Comparison of ENCODE assay signal across 8 cellular contexts in genomic region chr7:14691597-14692203, GRCh38.
DNase-seq lines count a peak whose midpoint lies in the region; FAIRE-seq and TF ChIP-seq lines count a peak whose summit lies in the region.

No MANE protein-coding gene starts in this region.

- FAIRE-seq in GM18507 (lab: Jason Lieb, UNC): peak; percentile 62

- peaks cover 2 to 15% (median 6%) of the 10 kb centered on the region in 4 donors for H3K4me1 ChIP-seq in liver (ENCODE audit: control insufficient read depth in 4 of 4, insufficient read depth in 4 of 4, low read length in 3 of 4)

- WGBS in liver: 3% methylated on average over 3 of the region's 3 CpGs

- no peaks in the 10 kb centered on the region for H3K36me3 ChIP-seq in WERI-Rb-1
- H3K36me3 ChIP-seq in liver (ENCODE audit: control insufficient read depth in 4 of 4, insufficient read depth in 3 of 4, low read depth in 1 of 4, low read length in 3 of 4): no peaks in the 10 kb centered on the region

- H3K9me3 ChIP-seq in WERI-Rb-1 (ENCODE audit: severe bottlenecking) (no peaks in the 10 kb centered on the region), liver (ENCODE audit: control insufficient read depth in 4 of 4, low read length in 3 of 4) (no peaks in the 10 kb centered on the region)

- peak; percentile 82 for TF ChIP-seq RAD21 in liver (IDR thresholded peaks at IDR 0.05)

- H3K4me3 ChIP-seq in WERI-Rb-1 (ENCODE audit: low read depth, low read length) (no peak overlapping the region), liver (ENCODE audit: low read depth in 1 of 3, low read length in 3 of 3) (no peak overlapping the region)

- no peak overlapping the region for H3K9ac ChIP-seq in liver (ENCODE audit: low read depth in 1 of 2, low read length in 2 of 2)

- H3K27ac ChIP-seq in WERI-Rb-1 (no peak overlapping the region), liver (ENCODE audit: low read depth in 1 of 2, low read length in 2 of 2) (no peak overlapping the region)

- peak; percentile 55 for TF ChIP-seq CTCF in WERI-Rb-1 (IDR thresholded peaks at IDR 0.05; ENCODE audit: low read depth, low read length)
- TF ChIP-seq CTCF in liver (IDR thresholded peaks at IDR 0.05; ENCODE audit: low read depth, low read length, missing input control): peak; percentile 84

- DNase-seq in AG20443 (ENCODE audit: low spot score) (peak; percentile 13), GM18507 (ENCODE audit: extremely low spot score, insufficient read length, low read depth) (no peak), LoVo (ENCODE audit: low spot score) (peak; percentile 47), WERI-Rb-1 (peak; percentile 45), cerebellum (ENCODE audit: low spot score) (peak; percentile 28), cortex of kidney (lab: John Stamatoyannopoulos, UW) (no peak)
- peak; percentile 21 for DNase-seq in stimulated activated CD8-positive, alpha-beta memory T cell treated with anti-CD3 and anti-CD28 coated beads, Interleukin-15, amount 100 ng/mL, for 24 hours (ENCODE audit: low read depth)

- H3K27me3 ChIP-seq in WERI-Rb-1 (ENCODE audit: insufficient read depth, low read depth, severe bottlenecking): no peaks in the 10 kb centered on the region
- no peaks in the 10 kb centered on the region for H3K27me3 ChIP-seq in liver (ENCODE audit: control insufficient read depth in 4 of 4, insufficient read depth in 4 of 4, low read length in 3 of 4)

TF ChIP-seq in liver, 16 proteins besides CTCF, POLR2A, EP300 and RAD21:
- TF ChIP-seq, protein P1, sequence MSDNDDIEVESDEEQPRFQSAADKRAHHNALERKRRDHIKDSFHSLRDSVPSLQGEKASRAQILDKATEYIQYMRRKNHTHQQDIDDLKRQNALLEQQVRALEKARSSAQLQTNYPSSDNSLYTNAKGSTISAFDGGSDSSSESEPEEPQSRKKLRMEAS (IDR thresholded peaks at IDR 0.05): no peak
- TF ChIP-seq FOXA2 (IDR thresholded peaks at IDR 0.05) (no peak), REST (IDR thresholded peaks at IDR 0.05) (no peak), JUND (IDR thresholded peaks at IDR 0.05) (no peak), ZBTB33 (IDR thresholded peaks at IDR 0.05) (no peak), TAF1 (conservative IDR thresholded peaks at IDR 0.05) (no peak), YY1 (IDR thresholded peaks at IDR 0.05) (no peak), NR2F2 (IDR thresholded peaks at IDR 0.05) (no peak), RXRA (IDR thresholded peaks at IDR 0.05) (no peak), EGR1 (IDR thresholded peaks at IDR 0.05; ENCODE audit: low read depth in 2 of 2) (no peak), HNF4A (conservative IDR thresholded peaks at IDR 0.05) (no peak), SP1 (IDR thresholded peaks at IDR 0.05) (no peak), FOXA1 (IDR thresholded peaks at IDR 0.05) (no peak), HNF4G (IDR thresholded peaks at IDR 0.05) (no peak), GABPA (IDR thresholded peaks at IDR 0.05 in 1 of 2, conservative IDR thresholded peaks at IDR 0.05 in 1 of 2) (no peak)
- TF ChIP-seq, protein P2, sequence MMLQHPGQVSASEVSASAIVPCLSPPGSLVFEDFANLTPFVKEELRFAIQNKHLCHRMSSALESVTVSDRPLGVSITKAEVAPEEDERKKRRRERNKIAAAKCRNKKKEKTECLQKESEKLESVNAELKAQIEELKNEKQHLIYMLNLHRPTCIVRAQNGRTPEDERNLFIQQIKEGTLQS (IDR thresholded peaks at IDR 0.05): no peak

Comparison
In these comparisons a context has a peak if more than half of its experiments do, and no peak if none do; other contexts are left out.
1. DNase-seq: peak in AG20443 (single experiment), LoVo (single experiment), WERI-Rb-1 (single experiment), cerebellum (single experiment) and stimulated activated CD8-positive, alpha-beta memory T cell treated with anti-CD3 and anti-CD28 coated beads, Interleukin-15, amount 100 ng/mL, for 24 hours (single experiment); none in GM18507 (single experiment) and cortex of kidney (single experiment).